ENCODE assay signal across 15 cellular contexts in genomic region chr5:157470616-157471015, GRCh38. TPM values are rescaled to one million over a fixed set of nuclear protein-coding genes. Genes with fewer than 3 reads are reported as not detected.
"Had no signal": no experiment of that assay in that cellular context is flagged by ENCODE, and none has a peak within 500 bp of the region (broad histone marks: within the 10 kb centered on the region; RNA-seq: fewer than 3 reads in every experiment).

No MANE protein-coding gene starts in this region.

- H3K4me3 ChIP-seq: gastroesophageal sphincter, tibial nerve, vagina had no signal

- H3K4me3 Mint-ChIP-seq: effector memory CD8-positive, alpha-beta T cell; neural crest cell had no signal

- H3K9me3 ChIP-seq: gastroesophageal sphincter, tibial nerve, vagina had no signal

- DNase-seq: activated naive CD4-positive, alpha-beta T cell; activated T-cell treated with anti-CD3 and anti-CD28 coated beads, Interleukin-2, amount 50 U/mL, for 48 hours; aorta; effector memory CD8-positive, alpha-beta T cell; left ventricle myocardium superior; mesendoderm; stimulated activated CD4-positive, alpha-beta T cell treated with anti-CD3 and anti-CD28 coated beads, Interleukin-15, amount 100 ng/mL, for 24 hours; stimulated activated CD4-positive, alpha-beta T cell treated with anti-CD3 and anti-CD28 coated beads, Interleukin-4, amount 100 ng/mL, for 24 hours had no signal

- H3K27me3 Mint-ChIP-seq: effector memory CD8-positive, alpha-beta T cell had no signal

- H3K4me1 ChIP-seq: vagina had no signal

- H3K4me1 Mint-ChIP-seq: neural crest cell had no signal

- H3K27me3 ChIP-seq: gastroesophageal sphincter, tibial nerve, vagina had no signal

- FAIRE-seq: bronchial epithelial cell, keratinocyte had no signal

- H3K27ac ChIP-seq: tibial nerve, vagina had no signal

- ATAC-seq: activated CD4-positive, CD25-positive, alpha-beta regulatory T cell treated with anti-CD3 and anti-CD28 coated beads, Interleukin-2, amount 50 U/mL, for 24 hours; effector memory CD8-positive, alpha-beta T cell; gastroesophageal sphincter; left ventricle myocardium superior had no signal

- H3K9me3 Mint-ChIP-seq: effector memory CD8-positive, alpha-beta T cell; neural crest cell had no signal

RNA-seq across cellular contexts. Expression of gene NIPAL4, which starts 10.6 kb away (rescaled TPM):
- total RNA-seq: left ventricle myocardium superior, neural crest cell had no signal
